Comparison of ENCODE assay signal across 2 cellular contexts in the genomic region with DNA sequence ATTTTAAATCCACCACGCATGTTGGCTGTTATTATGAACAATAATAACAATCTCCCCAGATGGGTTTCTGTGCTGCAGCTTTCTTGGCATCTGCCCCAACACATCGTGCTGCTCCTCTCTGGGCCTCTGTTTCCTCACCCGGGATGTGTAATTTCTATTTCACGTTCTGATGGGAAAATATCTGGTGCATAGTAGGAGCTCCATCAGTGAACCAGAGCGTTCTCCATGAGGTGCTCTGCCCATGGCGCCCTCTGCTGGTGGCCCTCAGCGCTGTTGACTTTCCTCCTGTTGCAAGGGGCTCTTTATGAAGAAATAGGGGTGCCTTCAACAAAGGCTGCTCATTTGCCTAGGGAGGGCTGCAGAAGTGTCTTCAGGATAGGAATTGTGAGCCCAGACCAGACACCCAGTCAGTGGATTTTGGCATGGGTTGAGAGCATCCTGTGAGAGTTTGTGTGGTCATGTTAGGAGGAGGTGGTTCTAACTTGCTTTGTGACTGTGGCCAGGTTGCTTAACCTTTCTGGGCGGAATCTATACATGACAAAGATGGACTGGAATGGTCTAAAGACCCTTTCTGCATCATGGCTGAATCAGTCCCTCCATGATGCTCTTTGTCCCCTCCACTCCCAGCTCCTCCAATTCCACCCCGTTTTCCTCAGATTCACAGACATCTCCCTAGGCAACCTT.
TF ChIP-seq lines count a peak whose summit lies in the region.

No MANE protein-coding gene starts in this region.

TF ChIP-seq in HEK293, 187 proteins besides CTCF, POLR2A, EP300 and RAD21:
- TF ChIP-seq SCRT2 (tag by site-specific recombination; IDR thresholded peaks at IDR 0.05) (peak; percentile 85), ZNF654 (tag by site-specific recombination; IDR thresholded peaks at IDR 0.05; ENCODE audit: low read depth) (peak; percentile 21; the same call in 1 of the 2 replicates), ZNF707 (tag by site-specific recombination; IDR thresholded peaks at IDR 0.05) (no peak), ZNF24 (tag by site-specific recombination; IDR thresholded peaks at IDR 0.05) (no peak), ZNF391 (tag by site-specific recombination; IDR thresholded peaks at IDR 0.05; ENCODE audit: borderline replicate concordance, low read depth) (no peak), SCRT1 (tag by site-specific recombination; IDR thresholded peaks at IDR 0.05; ENCODE audit: borderline replicate concordance) (peak; percentile 80), ZNF600 (tag by site-specific recombination; IDR thresholded peaks at IDR 0.05) (0 out of 2 replicates have a peak, but pooled peaks have one; percentile 22)
- TF ChIP-seq, protein P1, sequence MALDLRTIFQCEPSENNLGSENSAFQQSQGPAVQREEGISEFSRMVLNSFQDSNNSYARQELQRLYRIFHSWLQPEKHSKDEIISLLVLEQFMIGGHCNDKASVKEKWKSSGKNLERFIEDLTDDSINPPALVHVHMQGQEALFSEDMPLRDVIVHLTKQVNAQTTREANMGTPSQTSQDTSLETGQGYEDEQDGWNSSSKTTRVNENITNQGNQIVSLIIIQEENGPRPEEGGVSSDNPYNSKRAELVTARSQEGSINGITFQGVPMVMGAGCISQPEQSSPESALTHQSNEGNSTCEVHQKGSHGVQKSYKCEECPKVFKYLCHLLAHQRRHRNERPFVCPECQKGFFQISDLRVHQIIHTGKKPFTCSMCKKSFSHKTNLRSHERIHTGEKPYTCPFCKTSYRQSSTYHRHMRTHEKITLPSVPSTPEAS (tag by site-specific recombination; IDR thresholded peaks at IDR 0.05) = no peak

TF ChIP-seq in K562, 482 proteins besides CTCF, POLR2A, EP300 and RAD21 (continues in another document):
- TF ChIP-seq RBM15 (IDR thresholded peaks at IDR 0.05; ENCODE audit: insufficient read depth, low read length) (no peak), SMARCB1 (IDR thresholded peaks at IDR 0.05; ENCODE audit: insufficient read length, low read depth) (no peak), TAF1 (IDR thresholded peaks at IDR 0.05; ENCODE audit: control insufficient read depth, extremely low read depth, insufficient read depth, low read length, severe bottlenecking) (no peak), CEBPG (CRISPR knock-in tag; IDR thresholded peaks at IDR 0.05) (peak; percentile 90), CEBPG (tag; conservative IDR thresholded peaks at IDR 0.05 in 1 of 2, IDR thresholded peaks at IDR 0.05 in 1 of 2) (no peak), ARHGAP35 (IDR thresholded peaks at IDR 0.05; ENCODE audit: partially characterized antibody) (no peak), MIER1 (IDR thresholded peaks at IDR 0.05; ENCODE audit: low read depth) (no peak), IFI16 (CRISPR knock-in tag; IDR thresholded peaks at IDR 0.05) (no peak), ZNF140 (CRISPR knock-in tag; IDR thresholded peaks at IDR 0.05) (no peak), CREB1 (IDR thresholded peaks at IDR 0.05) (no peak), CREB1 (CRISPR knock-in tag; IDR thresholded peaks at IDR 0.05) (peak; percentile 40; the same call in 1 of the 2 replicates), SMAD4 (CRISPR knock-in tag; conservative IDR thresholded peaks at IDR 0.05) (0 out of 2 replicates have a peak, but pooled peaks have one; percentile 18), CBFB (CRISPR knock-in tag; IDR thresholded peaks at IDR 0.05) (no peak), ETV5 (CRISPR knock-in tag; IDR thresholded peaks at IDR 0.05; ENCODE audit: low read depth) (no peak), SIRT6 (IDR thresholded peaks at IDR 0.05; ENCODE audit: low read depth, low read length) (no peak), SETDB1 (IDR thresholded peaks at IDR 0.05; ENCODE audit: low read length) (no peak), STAT5A (IDR thresholded peaks at IDR 0.05; ENCODE audit: borderline replicate concordance, low read length) (no peak), ZNF384 (IDR thresholded peaks at IDR 0.05; ENCODE audit: low read depth, low read length) (peak; percentile 25; the same call in 1 of the 2 replicates), ZNF79 (CRISPR knock-in tag; IDR thresholded peaks at IDR 0.05; ENCODE audit: low read depth) (no peak), EP400 (IDR thresholded peaks at IDR 0.05) (no peak), KAT8 (IDR thresholded peaks at IDR 0.05; ENCODE audit: low read depth) (no peak), CHD4 (IDR thresholded peaks at IDR 0.05; ENCODE audit: insufficient read depth, insufficient replicate concordance, low read depth, low read length, poor library complexity, severe bottlenecking) (no peak), RBM25 (IDR thresholded peaks at IDR 0.05; ENCODE audit: low read depth, low read length, severe bottlenecking) (peak; percentile 59), NR2C2 (CRISPR knock-in tag; IDR thresholded peaks at IDR 0.05) (no peak), NR2C2 (tag; IDR thresholded peaks at IDR 0.05) (no peak), ARID1B (IDR thresholded peaks at IDR 0.05) (no peak), NFATC3 (IDR thresholded peaks at IDR 0.05) (no peak), XRCC5 (IDR thresholded peaks at IDR 0.05; ENCODE audit: low read depth, low read length) (0 out of 2 replicates have a peak, but pooled peaks have one; percentile 44), CHD1 (IDR thresholded peaks at IDR 0.05; ENCODE audit: low read length) (no peak), NFE2 (IDR thresholded peaks at IDR 0.05; ENCODE audit: low read depth) (no peak), ZNF561 (CRISPR knock-in tag; conservative IDR thresholded peaks at IDR 0.05) (no peak)
- TF ChIP-seq, protein P2, sequence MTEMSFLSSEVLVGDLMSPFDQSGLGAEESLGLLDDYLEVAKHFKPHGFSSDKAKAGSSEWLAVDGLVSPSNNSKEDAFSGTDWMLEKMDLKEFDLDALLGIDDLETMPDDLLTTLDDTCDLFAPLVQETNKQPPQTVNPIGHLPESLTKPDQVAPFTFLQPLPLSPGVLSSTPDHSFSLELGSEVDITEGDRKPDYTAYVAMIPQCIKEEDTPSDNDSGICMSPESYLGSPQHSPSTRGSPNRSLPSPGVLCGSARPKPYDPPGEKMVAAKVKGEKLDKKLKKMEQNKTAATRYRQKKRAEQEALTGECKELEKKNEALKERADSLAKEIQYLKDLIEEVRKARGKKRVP (CRISPR knock-in tag; IDR thresholded peaks at IDR 0.05) = no peak
- TF ChIP-seq, protein P3, sequence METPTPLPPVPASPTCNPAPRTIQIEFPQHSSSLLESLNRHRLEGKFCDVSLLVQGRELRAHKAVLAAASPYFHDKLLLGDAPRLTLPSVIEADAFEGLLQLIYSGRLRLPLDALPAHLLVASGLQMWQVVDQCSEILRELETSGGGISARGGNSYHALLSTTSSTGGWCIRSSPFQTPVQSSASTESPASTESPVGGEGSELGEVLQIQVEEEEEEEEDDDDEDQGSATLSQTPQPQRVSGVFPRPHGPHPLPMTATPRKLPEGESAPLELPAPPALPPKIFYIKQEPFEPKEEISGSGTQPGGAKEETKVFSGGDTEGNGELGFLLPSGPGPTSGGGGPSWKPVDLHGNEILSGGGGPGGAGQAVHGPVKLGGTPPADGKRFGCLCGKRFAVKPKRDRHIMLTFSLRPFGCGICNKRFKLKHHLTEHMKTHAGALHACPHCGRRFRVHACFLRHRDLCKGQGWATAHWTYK (CRISPR knock-in tag; IDR thresholded peaks at IDR 0.05) = no peak
- TF ChIP-seq, protein P4, sequence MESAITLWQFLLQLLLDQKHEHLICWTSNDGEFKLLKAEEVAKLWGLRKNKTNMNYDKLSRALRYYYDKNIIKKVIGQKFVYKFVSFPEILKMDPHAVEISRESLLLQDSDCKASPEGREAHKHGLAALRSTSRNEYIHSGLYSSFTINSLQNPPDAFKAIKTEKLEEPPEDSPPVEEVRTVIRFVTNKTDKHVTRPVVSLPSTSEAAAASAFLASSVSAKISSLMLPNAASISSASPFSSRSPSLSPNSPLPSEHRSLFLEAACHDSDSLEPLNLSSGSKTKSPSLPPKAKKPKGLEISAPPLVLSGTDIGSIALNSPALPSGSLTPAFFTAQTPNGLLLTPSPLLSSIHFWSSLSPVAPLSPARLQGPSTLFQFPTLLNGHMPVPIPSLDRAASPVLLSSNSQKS (CRISPR knock-in tag; IDR thresholded peaks at IDR 0.05) = no peak
- TF ChIP-seq, protein P5, sequence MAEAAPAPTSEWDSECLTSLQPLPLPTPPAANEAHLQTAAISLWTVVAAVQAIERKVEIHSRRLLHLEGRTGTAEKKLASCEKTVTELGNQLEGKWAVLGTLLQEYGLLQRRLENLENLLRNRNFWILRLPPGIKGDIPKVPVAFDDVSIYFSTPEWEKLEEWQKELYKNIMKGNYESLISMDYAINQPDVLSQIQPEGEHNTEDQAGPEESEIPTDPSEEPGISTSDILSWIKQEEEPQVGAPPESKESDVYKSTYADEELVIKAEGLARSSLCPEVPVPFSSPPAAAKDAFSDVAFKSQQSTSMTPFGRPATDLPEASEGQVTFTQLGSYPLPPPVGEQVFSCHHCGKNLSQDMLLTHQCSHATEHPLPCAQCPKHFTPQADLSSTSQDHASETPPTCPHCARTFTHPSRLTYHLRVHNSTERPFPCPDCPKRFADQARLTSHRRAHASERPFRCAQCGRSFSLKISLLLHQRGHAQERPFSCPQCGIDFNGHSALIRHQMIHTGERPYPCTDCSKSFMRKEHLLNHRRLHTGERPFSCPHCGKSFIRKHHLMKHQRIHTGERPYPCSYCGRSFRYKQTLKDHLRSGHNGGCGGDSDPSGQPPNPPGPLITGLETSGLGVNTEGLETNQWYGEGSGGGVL (CRISPR knock-in tag; IDR thresholded peaks at IDR 0.05) = no peak
- TF ChIP-seq, protein P6, sequence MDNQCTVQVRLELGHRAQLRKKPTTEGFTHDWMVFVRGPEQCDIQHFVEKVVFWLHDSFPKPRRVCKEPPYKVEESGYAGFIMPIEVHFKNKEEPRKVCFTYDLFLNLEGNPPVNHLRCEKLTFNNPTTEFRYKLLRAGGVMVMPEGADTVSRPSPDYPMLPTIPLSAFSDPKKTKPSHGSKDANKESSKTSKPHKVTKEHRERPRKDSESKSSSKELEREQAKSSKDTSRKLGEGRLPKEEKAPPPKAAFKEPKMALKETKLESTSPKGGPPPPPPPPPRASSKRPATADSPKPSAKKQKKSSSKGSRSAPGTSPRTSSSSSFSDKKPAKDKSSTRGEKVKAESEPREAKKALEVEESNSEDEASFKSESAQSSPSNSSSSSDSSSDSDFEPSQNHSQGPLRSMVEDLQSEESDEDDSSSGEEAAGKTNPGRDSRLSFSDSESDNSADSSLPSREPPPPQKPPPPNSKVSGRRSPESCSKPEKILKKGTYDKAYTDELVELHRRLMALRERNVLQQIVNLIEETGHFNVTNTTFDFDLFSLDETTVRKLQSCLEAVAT (IDR thresholded peaks at IDR 0.05) = no peak
- TF ChIP-seq, protein P7, sequence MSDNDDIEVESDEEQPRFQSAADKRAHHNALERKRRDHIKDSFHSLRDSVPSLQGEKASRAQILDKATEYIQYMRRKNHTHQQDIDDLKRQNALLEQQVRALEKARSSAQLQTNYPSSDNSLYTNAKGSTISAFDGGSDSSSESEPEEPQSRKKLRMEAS (CRISPR knock-in tag; IDR thresholded peaks at IDR 0.05) = peak; percentile 54
- TF ChIP-seq, protein P8, sequence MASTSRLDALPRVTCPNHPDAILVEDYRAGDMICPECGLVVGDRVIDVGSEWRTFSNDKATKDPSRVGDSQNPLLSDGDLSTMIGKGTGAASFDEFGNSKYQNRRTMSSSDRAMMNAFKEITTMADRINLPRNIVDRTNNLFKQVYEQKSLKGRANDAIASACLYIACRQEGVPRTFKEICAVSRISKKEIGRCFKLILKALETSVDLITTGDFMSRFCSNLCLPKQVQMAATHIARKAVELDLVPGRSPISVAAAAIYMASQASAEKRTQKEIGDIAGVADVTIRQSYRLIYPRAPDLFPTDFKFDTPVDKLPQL (IDR thresholded peaks at IDR 0.05; ENCODE audit: extremely low read depth, insufficient read length) = no peak
- TF ChIP-seq, protein P9, sequence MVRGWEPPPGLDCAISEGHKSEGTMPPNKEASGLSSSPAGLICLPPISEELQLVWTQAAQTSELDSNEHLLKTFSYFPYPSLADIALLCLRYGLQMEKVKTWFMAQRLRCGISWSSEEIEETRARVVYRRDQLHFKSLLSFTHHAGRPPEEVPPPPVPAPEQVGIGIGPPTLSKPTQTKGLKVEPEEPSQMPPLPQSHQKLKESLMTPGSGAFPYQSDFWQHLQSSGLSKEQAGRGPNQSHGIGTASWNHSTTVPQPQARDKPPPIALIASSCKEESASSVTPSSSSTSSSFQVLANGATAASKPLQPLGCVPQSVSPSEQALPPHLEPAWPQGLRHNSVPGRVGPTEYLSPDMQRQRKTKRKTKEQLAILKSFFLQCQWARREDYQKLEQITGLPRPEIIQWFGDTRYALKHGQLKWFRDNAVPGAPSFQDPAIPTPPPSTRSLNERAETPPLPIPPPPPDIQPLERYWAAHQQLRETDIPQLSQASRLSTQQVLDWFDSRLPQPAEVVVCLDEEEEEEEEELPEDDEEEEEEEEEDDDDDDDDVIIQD (CRISPR knock-in tag; IDR thresholded peaks at IDR 0.05) = no peak
- TF ChIP-seq, protein P10, sequence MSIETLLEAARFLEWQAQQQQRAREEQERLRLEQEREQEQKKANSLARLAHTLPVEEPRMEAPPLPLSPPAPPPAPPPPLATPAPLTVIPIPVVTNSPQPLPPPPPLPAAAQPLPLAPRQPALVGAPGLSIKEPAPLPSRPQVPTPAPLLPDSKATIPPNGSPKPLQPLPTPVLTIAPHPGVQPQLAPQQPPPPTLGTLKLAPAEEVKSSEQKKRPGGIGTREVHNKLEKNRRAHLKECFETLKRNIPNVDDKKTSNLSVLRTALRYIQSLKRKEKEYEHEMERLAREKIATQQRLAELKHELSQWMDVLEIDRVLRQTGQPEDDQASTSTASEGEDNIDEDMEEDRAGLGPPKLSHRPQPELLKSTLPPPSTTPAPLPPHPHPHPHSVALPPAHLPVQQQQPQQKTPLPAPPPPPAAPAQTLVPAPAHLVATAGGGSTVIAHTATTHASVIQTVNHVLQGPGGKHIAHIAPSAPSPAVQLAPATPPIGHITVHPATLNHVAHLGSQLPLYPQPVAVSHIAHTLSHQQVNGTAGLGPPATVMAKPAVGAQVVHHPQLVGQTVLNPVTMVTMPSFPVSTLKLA (conservative IDR thresholded peaks at IDR 0.05) = 0 out of 4 replicates have a peak, but pooled peaks of 1 of the 2 experiments have one; percentile 19
- TF ChIP-seq, protein P11, sequence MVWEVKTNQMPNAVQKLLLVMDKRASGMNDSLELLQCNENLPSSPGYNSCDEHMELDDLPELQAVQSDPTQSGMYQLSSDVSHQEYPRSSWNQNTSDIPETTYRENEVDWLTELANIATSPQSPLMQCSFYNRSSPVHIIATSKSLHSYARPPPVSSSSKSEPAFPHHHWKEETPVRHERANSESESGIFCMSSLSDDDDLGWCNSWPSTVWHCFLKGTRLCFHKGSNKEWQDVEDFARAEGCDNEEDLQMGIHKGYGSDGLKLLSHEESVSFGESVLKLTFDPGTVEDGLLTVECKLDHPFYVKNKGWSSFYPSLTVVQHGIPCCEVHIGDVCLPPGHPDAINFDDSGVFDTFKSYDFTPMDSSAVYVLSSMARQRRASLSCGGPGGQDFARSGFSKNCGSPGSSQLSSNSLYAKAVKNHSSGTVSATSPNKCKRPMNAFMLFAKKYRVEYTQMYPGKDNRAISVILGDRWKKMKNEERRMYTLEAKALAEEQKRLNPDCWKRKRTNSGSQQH (CRISPR knock-in tag; IDR thresholded peaks at IDR 0.05) = no peak
- TF ChIP-seq, protein P12, sequence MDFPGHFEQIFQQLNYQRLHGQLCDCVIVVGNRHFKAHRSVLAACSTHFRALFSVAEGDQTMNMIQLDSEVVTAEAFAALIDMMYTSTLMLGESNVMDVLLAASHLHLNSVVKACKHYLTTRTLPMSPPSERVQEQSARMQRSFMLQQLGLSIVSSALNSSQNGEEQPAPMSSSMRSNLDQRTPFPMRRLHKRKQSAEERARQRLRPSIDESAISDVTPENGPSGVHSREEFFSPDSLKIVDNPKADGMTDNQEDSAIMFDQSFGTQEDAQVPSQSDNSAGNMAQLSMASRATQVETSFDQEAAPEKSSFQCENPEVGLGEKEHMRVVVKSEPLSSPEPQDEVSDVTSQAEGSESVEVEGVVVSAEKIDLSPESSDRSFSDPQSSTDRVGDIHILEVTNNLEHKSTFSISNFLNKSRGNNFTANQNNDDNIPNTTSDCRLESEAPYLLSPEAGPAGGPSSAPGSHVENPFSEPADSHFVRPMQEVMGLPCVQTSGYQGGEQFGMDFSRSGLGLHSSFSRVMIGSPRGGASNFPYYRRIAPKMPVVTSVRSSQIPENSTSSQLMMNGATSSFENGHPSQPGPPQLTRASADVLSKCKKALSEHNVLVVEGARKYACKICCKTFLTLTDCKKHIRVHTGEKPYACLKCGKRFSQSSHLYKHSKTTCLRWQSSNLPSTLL (IDR thresholded peaks at IDR 0.05) = no peak
